ENCODE assay signal across 1 cellular context in genomic region chr6:34543421-34543820, GRCh38.
TF ChIP-seq lines count a peak whose summit lies in the region.

No MANE protein-coding gene starts in this region.

TF ChIP-seq in endothelial cell of umbilical vein, 7 proteins besides CTCF, POLR2A, EP300 and RAD21:
- no peak for TF ChIP-seq EZH2 (IDR thresholded peaks at IDR 0.05; ENCODE audit: borderline replicate concordance, low read depth, low read length, severe bottlenecking)
- peak; percentile 16 for TF ChIP-seq JUN (IDR thresholded peaks at IDR 0.05; ENCODE audit: borderline replicate concordance, insufficient read depth, insufficient read length, low read depth)
- no peak for TF ChIP-seq FOS (IDR thresholded peaks at IDR 0.05; ENCODE audit: borderline replicate concordance, insufficient read depth, low read length)
- TF ChIP-seq MAX (IDR thresholded peaks at IDR 0.05; ENCODE audit: insufficient read depth, insufficient read length) = no peak
- TF ChIP-seq GATA2 (IDR thresholded peaks at IDR 0.05; ENCODE audit: insufficient read depth, insufficient read length, low read depth, low read length) = no peak
- no peak for TF ChIP-seq MYC (IDR thresholded peaks at IDR 0.05; ENCODE audit: low read depth, low read length)
- TF ChIP-seq POLR2AphosphoS5 (IDR thresholded peaks at IDR 0.05; ENCODE audit: insufficient read depth, low read depth, low read length) = no peak
